15 cellular contexts compared by ENCODE assay signal in genomic region chr9:4713849-4714248, GRCh38. TPM values are rescaled to one million over a fixed set of nuclear protein-coding genes. Genes with fewer than 3 reads are reported as not detected.
DNase-seq lines count a peak whose midpoint lies in the region; ATAC-seq, FAIRE-seq and TF ChIP-seq lines count a peak whose summit lies in the region.
"Had no signal": no experiment of that assay in that cellular context is flagged by ENCODE, and none has a peak within 500 bp of the region (broad histone marks: within the 10 kb centered on the region; RNA-seq: fewer than 3 reads in every experiment).

No MANE protein-coding gene starts in this region.

- DNase-seq in GM12891 (ENCODE audit: insufficient read length, low spot score) (no peak), NB4 (ENCODE audit: low read depth) (peak; percentile 23), fibroblast of gingiva (ENCODE audit: low read depth) (peak; percentile 7), psoas muscle (no peak)
- DNase-seq: amniotic stem cell, dorsolateral prefrontal cortex, foreskin melanocyte, GDM1, naive B cell, SJCRH30, stomach had no signal

- TF ChIP-seq CTCF in NB4 (IDR thresholded peaks at IDR 0.05; ENCODE audit: low read depth, low read length): no peak
- no peak for TF ChIP-seq CTCF in psoas muscle (IDR thresholded peaks at IDR 0.05)

- 59 to 78% (median 77%) methylated on average over 7 of the region's 7 CpGs for WGBS in psoas muscle, 3 donors

- ATAC-seq in psoas muscle: peak in 3 of 4 donors; percentile 25 to 32 (median 32)
- no peak for ATAC-seq in GM18873 (IDR thresholded peaks at IDR 0.05; ENCODE audit: low FRiP score, unreplicated experiment)
- no peak for ATAC-seq in GM21825 (IDR thresholded peaks at IDR 0.05; ENCODE audit: unreplicated experiment)
- ATAC-seq in HG03439 (IDR thresholded peaks at IDR 0.05; ENCODE audit: unreplicated experiment): no peak

- H3K4me3 ChIP-seq in NB4 (ENCODE audit: low read depth, low read length) (no peak overlapping the region), psoas muscle (no peak overlapping the region)
- H3K4me3 ChIP-seq: dorsolateral prefrontal cortex, SJCRH30, stomach had no signal

- H3K9me3 ChIP-seq in psoas muscle: no peaks in the 10 kb centered on the region
- H3K9me3 ChIP-seq: SJCRH30, stomach had no signal

- intact Hi-C loops in psoas muscle (cut with DNase I): no loop called here

- H3K27ac ChIP-seq in psoas muscle: no peak overlapping the region
- H3K27ac ChIP-seq: SJCRH30, stomach had no signal

- H3K27me3 ChIP-seq in psoas muscle (ENCODE audit: insufficient read depth in 3 of 3, low read length in 2 of 3): no peaks in the 10 kb centered on the region
- H3K27me3 ChIP-seq: dorsolateral prefrontal cortex, SJCRH30, stomach had no signal

- TF ChIP-seq POLR2A in GM12891 (IDR thresholded peaks at IDR 0.05; ENCODE audit: low read depth, low read length) (no peak), NB4 (IDR thresholded peaks at IDR 0.05; ENCODE audit: extremely low read depth, insufficient read length) (no peak)

- H3K4me1 ChIP-seq in psoas muscle: peaks cover 12% of the 10 kb centered on the region
- H3K4me1 ChIP-seq: SJCRH30, stomach had no signal

- peak; percentile 100 for FAIRE-seq in GM12891 (lab: Jason Lieb, UNC)
- FAIRE-seq: TTC549 had no signal

- peaks cover 9 to 82% of the 10 kb centered on the region in 2 donors for H3K36me3 ChIP-seq in psoas muscle (ENCODE audit: insufficient read depth in 1 of 2, low read depth in 1 of 2)

TF ChIP-seq in GM12891, 5 proteins besides CTCF, POLR2A, EP300 and RAD21:
- TF ChIP-seq TAF1 (IDR thresholded peaks at IDR 0.05; ENCODE audit: low read depth, low read length) (no peak), POLR2AphosphoS5 (IDR thresholded peaks at IDR 0.05; ENCODE audit: low read depth, low read length) (no peak), POU2F2 (IDR thresholded peaks at IDR 0.05; ENCODE audit: low read depth, low read length) (no peak), SPI1 (IDR thresholded peaks at IDR 0.05; ENCODE audit: low read depth, low read length) (no peak), PAX5 (IDR thresholded peaks at IDR 0.05; ENCODE audit: insufficient read depth, low read length, severe bottlenecking) (no peak)

RNA-seq across cellular contexts. Expression of gene AK3, which starts 27.2 kb away (rescaled TPM):
- polyA plus RNA-seq in GM12891 (2012; ENCODE audit: low read depth, missing spikeins): 32.2 TPM
- total RNA-seq in psoas muscle: 100 to 1,000 TPM; 100 to 143 (median 115) TPM
- 100 to 1,000 TPM in 2 of 3 donors, 10 to 100 TPM in 1; 47.5 to 183 (median 102) TPM for polyA plus RNA-seq in psoas muscle

RNA-seq across cellular contexts. Expression of gene CDC37L1, which starts 34.5 kb away (rescaled TPM):
- 5.6 TPM for polyA plus RNA-seq in GM12891 (2012; ENCODE audit: low read depth, missing spikeins)
- 100 to 1,000 TPM in 1 of 4 donors, 10 to 100 TPM in 3; 67.3 to 150 (median 93.0) TPM for total RNA-seq in psoas muscle
- polyA plus RNA-seq in psoas muscle: 100 to 1,000 TPM in 1 of 3 donors, 10 to 100 TPM in 2; 46.7 to 184 (median 58.8) TPM

RNA-seq across cellular contexts. Expression of gene SPATA6L, which starts 47.6 kb away (rescaled TPM):
- 0.90 TPM for polyA plus RNA-seq in GM12891 (2012; ENCODE audit: low read depth, missing spikeins)
- total RNA-seq in psoas muscle: under 1 TPM; 0.22 to 0.79 (median 0.47) TPM
- under 1 TPM; 0.09 to 0.15 (median 0.12) TPM for polyA plus RNA-seq in psoas muscle
- total RNA-seq: SJCRH30 had no signal

RNA-seq across cellular contexts. Expression of gene PLPP6, which starts 51.8 kb away (rescaled TPM):
- polyA plus RNA-seq in GM12891 (2012; ENCODE audit: low read depth, missing spikeins): 4.3 TPM
- total RNA-seq in psoas muscle: 1 to 10 TPM; 1.1 to 2.3 (median 1.9) TPM
- polyA plus RNA-seq in psoas muscle: 1 to 10 TPM in 2 of 3 donors, under 1 TPM in 1; 0.53 to 3.1 (median 1.1) TPM

Comparison
In these comparisons a context has a peak if more than half of its experiments do, and no peak if none do; other contexts are left out.
1. DNase-seq: peak in NB4 (single experiment) and fibroblast of gingiva (single experiment); none in GM12891 (single experiment) and psoas muscle (0 of 2).
2. ATAC-seq: peak in psoas muscle (3 of 4); none in GM18873 (single experiment), GM21825 (single experiment) and HG03439 (single experiment).